In the genomic region with DNA sequence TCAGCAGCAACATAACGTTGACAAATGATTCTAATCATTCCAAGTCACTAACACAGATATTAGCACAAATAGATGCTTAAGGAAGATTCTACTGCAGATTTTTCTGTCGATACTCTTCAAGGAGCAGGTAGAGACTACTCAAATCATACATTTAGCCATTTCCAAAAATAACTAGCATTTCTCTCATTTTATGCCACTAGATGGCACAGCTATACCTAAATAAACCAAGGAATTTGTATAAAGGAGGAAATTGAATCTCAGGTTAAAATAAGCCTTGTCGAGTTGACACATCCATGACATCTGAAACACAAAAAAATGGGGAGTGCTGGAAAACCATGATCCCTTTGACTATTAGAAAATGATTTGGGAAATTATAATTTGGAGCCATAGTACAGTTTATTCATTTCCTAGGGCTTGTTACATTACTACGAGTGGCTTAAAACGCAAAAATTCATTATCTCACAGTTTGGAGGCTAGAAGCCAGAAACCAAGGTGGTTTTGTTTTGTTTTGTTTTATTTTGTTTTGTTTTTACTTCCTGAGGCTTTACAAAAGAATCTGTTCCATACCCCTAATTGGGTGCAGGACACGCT, we compare ENCODE assay signal across 8 cellular contexts. TPM values are rescaled to one million over a fixed set of nuclear protein-coding genes. Genes with fewer than 3 reads are reported as not detected.
DNase-seq lines count a peak whose midpoint lies in the region; ATAC-seq, FAIRE-seq and TF ChIP-seq lines count a peak whose summit lies in the region.

No MANE protein-coding gene starts in this region.

- CTCF ChIA-PET in activated CD8-positive, alpha-beta memory T cell treated with anti-CD3 and anti-CD28 coated beads, Interleukin-2, amount 10 ng/mL, durations not matched to agents 7 days and 5 days (lab: Charles Lee), result interaction anchor here (1.0 to 3.9 kb wide), 2 partner anchors 349 to 351 kb away, joined by 4 to 28 read pairs; no protein-coding TSS in a partner anchor

- H3K27me3 ChIP-seq in aorta (ENCODE audit: control insufficient read depth in 1 of 2, insufficient read depth in 2 of 2, low read length in 1 of 2), result no peaks in the 10 kb centered on the region

- peak; percentile 53 for FAIRE-seq in RCC 7860 (lab: Jason Lieb, UNC)

- ATAC-seq in aorta (ENCODE audit: low FRiP score) (no peak), GM21423 (IDR thresholded peaks at IDR 0.05; ENCODE audit: unreplicated experiment) (no peak)
- ATAC-seq in activated CD8-positive, alpha-beta memory T cell treated with anti-CD3 and anti-CD28 coated beads, Interleukin-2, amount 10 ng/mL, durations not matched to agents 7 days and 5 days, result no peak

- H3K9me3 ChIP-seq in aorta (ENCODE audit: control insufficient read depth, low read length), result no peaks in the 10 kb centered on the region

- no peak overlapping the region for H3K27ac ChIP-seq in aorta (ENCODE audit: low read depth in 1 of 2, low read length in 2 of 2)

- H3K36me3 Mint-ChIP-seq in activated CD8-positive, alpha-beta memory T cell treated with anti-CD3 and anti-CD28 coated beads, Interleukin-2, amount 10 ng/mL, durations not matched to agents 7 days and 5 days, result no peaks in the 10 kb centered on the region

- DNase-seq in DMS53 treated with DMSO at 0.1 percent for 48 hours (lab: John Stamatoyannopoulos, UW; ENCODE audit: unreplicated experiment) (peak; percentile 47), RCC 7860 (ENCODE audit: low spot score) (peak; percentile 32), fibroblast of mammary gland (ENCODE audit: low read depth) (peak; percentile 56), retina (peak; percentile 38), aorta (no peak)
- DNase-seq in Jurkat, Clone E6-1 (ENCODE audit: low read depth, low spot score), result peak; percentile 67
- no peak for DNase-seq in activated CD8-positive, alpha-beta memory T cell treated with anti-CD3 and anti-CD28 coated beads, Interleukin-2, amount 10 ng/mL, durations not matched to agents 7 days and 5 days

- H3K4me3 ChIP-seq in Jurkat, Clone E6-1 (ENCODE audit: low read length), result no peak overlapping the region
- H3K4me3 ChIP-seq in fibroblast of mammary gland (ENCODE audit: control insufficient read depth, low read depth, low read length), result no peak overlapping the region
- no peak overlapping the region for H3K4me3 ChIP-seq in aorta (ENCODE audit: low read length in 2 of 2)

- H3K9me3 Mint-ChIP-seq in activated CD8-positive, alpha-beta memory T cell treated with anti-CD3 and anti-CD28 coated beads, Interleukin-2, amount 10 ng/mL, durations not matched to agents 7 days and 5 days (ENCODE audit: low read depth), result no peaks in the 10 kb centered on the region

- peaks cover 5% of the 10 kb centered on the region for H3K27me3 Mint-ChIP-seq in activated CD8-positive, alpha-beta memory T cell treated with anti-CD3 and anti-CD28 coated beads, Interleukin-2, amount 10 ng/mL, durations not matched to agents 7 days and 5 days

- H3K4me3 Mint-ChIP-seq in activated CD8-positive, alpha-beta memory T cell treated with anti-CD3 and anti-CD28 coated beads, Interleukin-2, amount 10 ng/mL, durations not matched to agents 7 days and 5 days, result no peak overlapping the region

- H3K4me1 Mint-ChIP-seq in activated CD8-positive, alpha-beta memory T cell treated with anti-CD3 and anti-CD28 coated beads, Interleukin-2, amount 10 ng/mL, durations not matched to agents 7 days and 5 days, result no peaks in the 10 kb centered on the region

- no peak overlapping the region for H3K27ac Mint-ChIP-seq in activated CD8-positive, alpha-beta memory T cell treated with anti-CD3 and anti-CD28 coated beads, Interleukin-2, amount 10 ng/mL, durations not matched to agents 7 days and 5 days

- WGBS in aorta, 2 donors, result 49 to 51% methylated on average over 6 of the region's 6 CpGs

- no peaks in the 10 kb centered on the region for H3K36me3 ChIP-seq in aorta (ENCODE audit: control insufficient read depth in 1 of 2, insufficient read depth in 2 of 2, low read length in 1 of 2)

- H3K4me1 ChIP-seq in aorta (ENCODE audit: control insufficient read depth in 1 of 2, insufficient read depth in 2 of 2, low read length in 2 of 2), result no peaks in the 10 kb centered on the region

- TF ChIP-seq CTCF in fibroblast of mammary gland (conservative IDR thresholded peaks at IDR 0.05; ENCODE audit: control insufficient read depth, insufficient read depth, low read depth, low read length), result peak; percentile 54

- intact Hi-C loops in aorta (cut with DNase I), result loop anchor here in 1 of 2 donors (2.0 kb wide), 1 partner anchor 350 kb away; no protein-coding TSS in a partner anchor

RNA-seq across cellular contexts. Expression of a gene that starts 59.5 kb away (rescaled TPM):
- not detected for polyA plus RNA-seq in Jurkat, Clone E6-1 (2012; ENCODE audit: insufficient read depth, insufficient read length)
- total RNA-seq in aorta, result not detected
- 1 to 10 TPM in 1 of 2 donors, under 1 TPM in 1; 0.69 to 1.3 TPM for polyA plus RNA-seq in aorta
- not detected for total RNA-seq in activated CD8-positive, alpha-beta memory T cell treated with anti-CD3 and anti-CD28 coated beads, Interleukin-2, amount 10 ng/mL, durations not matched to agents 7 days and 5 days

Comparison
In these comparisons a context has a peak if more than half of its experiments do, and no peak if none do; other contexts are left out.
1. DNase-seq: peak in DMS53 treated with DMSO at 0.1 percent for 48 hours (single experiment), Jurkat, Clone E6-1 (single experiment), RCC 7860 (single experiment), fibroblast of mammary gland (single experiment) and retina (single experiment); none in aorta (0 of 2) and activated CD8-positive, alpha-beta memory T cell treated with anti-CD3 and anti-CD28 coated beads, Interleukin-2, amount 10 ng/mL, durations not matched to agents 7 days and 5 days (single experiment).